ENCODE assay signal across 8 cellular contexts in the genomic region with DNA sequence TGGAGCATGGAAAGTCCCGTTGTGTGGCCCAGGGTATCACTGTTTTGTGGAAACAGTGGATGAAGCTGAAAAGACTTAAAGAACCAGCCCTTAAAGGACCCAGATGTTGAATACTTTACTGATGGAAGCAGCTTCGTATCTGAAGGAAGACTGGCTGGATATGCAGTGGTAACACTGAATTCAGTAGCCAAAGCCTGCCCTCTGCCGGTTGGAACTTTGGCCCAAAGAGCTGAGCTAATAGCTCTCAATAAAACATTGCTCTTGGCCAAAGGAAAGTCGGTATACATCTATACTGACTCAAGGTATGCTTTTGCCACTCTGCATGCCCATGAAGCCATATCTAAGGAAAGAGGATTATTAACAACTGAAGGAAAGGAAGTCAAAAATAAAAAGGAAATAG.
A peak's percentile ranks its signal among the peaks of the same experiment; 100 is the strongest.
DNase-seq lines count a peak whose midpoint lies in the region; ATAC-seq and TF ChIP-seq lines count a peak whose summit lies in the region.

No MANE protein-coding gene starts in this region.

- no peak overlapping the region for H3K4me3 ChIP-seq in SK-N-SH (ENCODE audit: low read depth in 2 of 2, low read length in 1 of 2)
- no peak overlapping the region for H3K4me3 ChIP-seq in Karpas-422 (ENCODE audit: low read length)

- 22% methylated on average over 4 of the region's 4 CpGs for WGBS in SK-N-SH (ENCODE audit: low lambda C conversion rate)

- TF ChIP-seq CTCF in SK-N-SH (IDR thresholded peaks at IDR 0.05): peak; percentile 30

- no peaks in the 10 kb centered on the region for H3K36me3 ChIP-seq in SK-N-SH (replicated peaks in 1 of 2; ENCODE audit: control insufficient read depth in 1 of 2, insufficient read depth in 2 of 2, low read length in 1 of 2)
- no peaks in the 10 kb centered on the region for H3K36me3 ChIP-seq in Karpas-422 (ENCODE audit: insufficient read depth, low read length)

- ATAC-seq in SK-N-SH treated with all-trans-retinoic acid at 6 μM for 48 hours (no peak), esophagus mucosa (peak; percentile 39), HG02870 (IDR thresholded peaks at IDR 0.05; ENCODE audit: unreplicated experiment) (no peak), HG02840 (IDR thresholded peaks at IDR 0.05; ENCODE audit: low FRiP score, unreplicated experiment) (no peak)

- H3K9ac ChIP-seq in SK-N-SH (no peak overlapping the region), Karpas-422 (ENCODE audit: low read length) (no peak overlapping the region)

- CTCF ChIA-PET in SK-N-SH (lab: Yijun Ruan, JAX): interaction anchor here (0.7 to 5.3 kb wide), 24 partner anchors 9 to 1225 kb away, joined by 3 to 50 read pairs (median 4); no protein-coding TSS in a partner anchor

- peak; percentile 79 for TF ChIP-seq RAD21 in SK-N-SH (IDR thresholded peaks at IDR 0.05; ENCODE audit: low read length)

- H3K4me1 ChIP-seq in SK-N-SH (ENCODE audit: control insufficient read depth in 1 of 2, insufficient read depth in 2 of 2, low read depth in 1 of 2, low read length in 1 of 2) (no peaks in the 10 kb centered on the region), Karpas-422 (ENCODE audit: low read length) (no peaks in the 10 kb centered on the region)

- DNase-seq in SK-N-SH (peak; percentile 4), Karpas-422 (peak; percentile 89), T follicular helper cell (ENCODE audit: low read depth) (peak; percentile 4), mucosa of gallbladder (ENCODE audit: low spot score) (peak; percentile 61)

- POLR2A ChIA-PET in SK-N-SH (lab: Yijun Ruan, JAX): interaction anchor here (1.5 kb wide), 1 partner anchor 800 kb away, joined by 5 read pairs; no protein-coding TSS in a partner anchor

- H3K27me3 ChIP-seq in SK-N-SH (ENCODE audit: insufficient read depth) (no peaks in the 10 kb centered on the region), Karpas-422 (ENCODE audit: low read length) (peaks cover 2% of the 10 kb centered on the region; the same call in 1 of the 2 replicates)

- H4K20me1 ChIP-seq in SK-N-SH (ENCODE audit: insufficient read depth): no peaks in the 10 kb centered on the region
- H4K20me1 ChIP-seq in Karpas-422 (ENCODE audit: insufficient read depth, low read depth, low read length): no peaks in the 10 kb centered on the region

- H2AFZ ChIP-seq in SK-N-SH (ENCODE audit: low read depth) (no peak overlapping the region), Karpas-422 (ENCODE audit: low read length) (no peak overlapping the region)

- H3K79me2 ChIP-seq in SK-N-SH (ENCODE audit: insufficient read depth) (no peaks in the 10 kb centered on the region), Karpas-422 (ENCODE audit: low read length) (no peaks in the 10 kb centered on the region)

- no peak overlapping the region; a peak in 1 of 4 replicates for H3K27ac ChIP-seq in SK-N-SH (ENCODE audit: low read depth in 2 of 2, low read length in 1 of 2)
- no peak overlapping the region for H3K27ac ChIP-seq in Karpas-422 (ENCODE audit: low read length)

- no peak for TF ChIP-seq EP300 in SK-N-SH (IDR thresholded peaks at IDR 0.05; ENCODE audit: borderline replicate concordance in 1 of 2, low read depth in 1 of 2, low read length in 1 of 2)

- H3K9me3 ChIP-seq in SK-N-SH: no peaks in the 10 kb centered on the region
- peaks cover 4% of the 10 kb centered on the region; the same call in 1 of the 2 replicates for H3K9me3 ChIP-seq in Karpas-422 (ENCODE audit: low read length)

- no peaks in the 10 kb centered on the region for H3K9me2 ChIP-seq in SK-N-SH
- no peaks in the 10 kb centered on the region for H3K9me2 ChIP-seq in Karpas-422 (replicated peaks; ENCODE audit: insufficient read depth, low read length)

- no peak overlapping the region for H3K4me2 ChIP-seq in SK-N-SH
- H3K4me2 ChIP-seq in Karpas-422 (ENCODE audit: low read depth, low read length, poor library complexity, severe bottlenecking): no peak overlapping the region

- no peaks in the 10 kb centered on the region for H3F3A ChIP-seq in SK-N-SH (replicated peaks; ENCODE audit: insufficient read depth)

TF ChIP-seq in SK-N-SH, 30 proteins besides CTCF, POLR2A, EP300 and RAD21:
- TF ChIP-seq GATA2 (CRISPR knock-in tag; IDR thresholded peaks at IDR 0.05): no peak
- TF ChIP-seq NRF1 (IDR thresholded peaks at IDR 0.05; ENCODE audit: low read depth, low read length): no peak
- no peak for TF ChIP-seq EZH2phosphoT487 (IDR thresholded peaks at IDR 0.05; ENCODE audit: borderline replicate concordance, low read depth)
- TF ChIP-seq, protein P1, sequence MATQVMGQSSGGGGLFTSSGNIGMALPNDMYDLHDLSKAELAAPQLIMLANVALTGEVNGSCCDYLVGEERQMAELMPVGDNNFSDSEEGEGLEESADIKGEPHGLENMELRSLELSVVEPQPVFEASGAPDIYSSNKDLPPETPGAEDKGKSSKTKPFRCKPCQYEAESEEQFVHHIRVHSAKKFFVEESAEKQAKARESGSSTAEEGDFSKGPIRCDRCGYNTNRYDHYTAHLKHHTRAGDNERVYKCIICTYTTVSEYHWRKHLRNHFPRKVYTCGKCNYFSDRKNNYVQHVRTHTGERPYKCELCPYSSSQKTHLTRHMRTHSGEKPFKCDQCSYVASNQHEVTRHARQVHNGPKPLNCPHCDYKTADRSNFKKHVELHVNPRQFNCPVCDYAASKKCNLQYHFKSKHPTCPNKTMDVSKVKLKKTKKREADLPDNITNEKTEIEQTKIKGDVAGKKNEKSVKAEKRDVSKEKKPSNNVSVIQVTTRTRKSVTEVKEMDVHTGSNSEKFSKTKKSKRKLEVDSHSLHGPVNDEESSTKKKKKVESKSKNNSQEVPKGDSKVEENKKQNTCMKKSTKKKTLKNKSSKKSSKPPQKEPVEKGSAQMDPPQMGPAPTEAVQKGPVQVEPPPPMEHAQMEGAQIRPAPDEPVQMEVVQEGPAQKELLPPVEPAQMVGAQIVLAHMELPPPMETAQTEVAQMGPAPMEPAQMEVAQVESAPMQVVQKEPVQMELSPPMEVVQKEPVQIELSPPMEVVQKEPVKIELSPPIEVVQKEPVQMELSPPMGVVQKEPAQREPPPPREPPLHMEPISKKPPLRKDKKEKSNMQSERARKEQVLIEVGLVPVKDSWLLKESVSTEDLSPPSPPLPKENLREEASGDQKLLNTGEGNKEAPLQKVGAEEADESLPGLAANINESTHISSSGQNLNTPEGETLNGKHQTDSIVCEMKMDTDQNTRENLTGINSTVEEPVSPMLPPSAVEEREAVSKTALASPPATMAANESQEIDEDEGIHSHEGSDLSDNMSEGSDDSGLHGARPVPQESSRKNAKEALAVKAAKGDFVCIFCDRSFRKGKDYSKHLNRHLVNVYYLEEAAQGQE (IDR thresholded peaks at IDR 0.05; ENCODE audit: low read depth, low read length): no peak
- peak; percentile 67 for TF ChIP-seq SMC3 (IDR thresholded peaks at IDR 0.05; ENCODE audit: low read depth, low read length)
- no peak for TF ChIP-seq TAF1 (IDR thresholded peaks at IDR 0.05; ENCODE audit: borderline replicate concordance, low read depth, low read length)

TF ChIP-seq in SK-N-SH treated with all-trans-retinoic acid at 6 μM for 48 hours, 23 proteins besides CTCF, POLR2A, EP300 and RAD21 (continues in another document):
- TF ChIP-seq ESRRG (CRISPR knock-in tag; IDR thresholded peaks at IDR 0.05): no peak
- TF ChIP-seq, protein P2, sequence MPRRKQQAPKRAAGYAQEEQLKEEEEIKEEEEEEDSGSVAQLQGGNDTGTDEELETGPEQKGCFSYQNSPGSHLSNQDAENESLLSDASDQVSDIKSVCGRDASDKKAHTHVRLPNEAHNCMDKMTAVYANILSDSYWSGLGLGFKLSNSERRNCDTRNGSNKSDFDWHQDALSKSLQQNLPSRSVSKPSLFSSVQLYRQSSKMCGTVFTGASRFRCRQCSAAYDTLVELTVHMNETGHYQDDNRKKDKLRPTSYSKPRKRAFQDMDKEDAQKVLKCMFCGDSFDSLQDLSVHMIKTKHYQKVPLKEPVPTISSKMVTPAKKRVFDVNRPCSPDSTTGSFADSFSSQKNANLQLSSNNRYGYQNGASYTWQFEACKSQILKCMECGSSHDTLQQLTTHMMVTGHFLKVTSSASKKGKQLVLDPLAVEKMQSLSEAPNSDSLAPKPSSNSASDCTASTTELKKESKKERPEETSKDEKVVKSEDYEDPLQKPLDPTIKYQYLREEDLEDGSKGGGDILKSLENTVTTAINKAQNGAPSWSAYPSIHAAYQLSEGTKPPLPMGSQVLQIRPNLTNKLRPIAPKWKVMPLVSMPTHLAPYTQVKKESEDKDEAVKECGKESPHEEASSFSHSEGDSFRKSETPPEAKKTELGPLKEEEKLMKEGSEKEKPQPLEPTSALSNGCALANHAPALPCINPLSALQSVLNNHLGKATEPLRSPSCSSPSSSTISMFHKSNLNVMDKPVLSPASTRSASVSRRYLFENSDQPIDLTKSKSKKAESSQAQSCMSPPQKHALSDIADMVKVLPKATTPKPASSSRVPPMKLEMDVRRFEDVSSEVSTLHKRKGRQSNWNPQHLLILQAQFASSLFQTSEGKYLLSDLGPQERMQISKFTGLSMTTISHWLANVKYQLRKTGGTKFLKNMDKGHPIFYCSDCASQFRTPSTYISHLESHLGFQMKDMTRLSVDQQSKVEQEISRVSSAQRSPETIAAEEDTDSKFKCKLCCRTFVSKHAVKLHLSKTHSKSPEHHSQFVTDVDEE (CRISPR knock-in tag; IDR thresholded peaks at IDR 0.05): no peak
- TF ChIP-seq ZNF8 (CRISPR knock-in tag; IDR thresholded peaks at IDR 0.05): no peak
- TF ChIP-seq, protein P3, sequence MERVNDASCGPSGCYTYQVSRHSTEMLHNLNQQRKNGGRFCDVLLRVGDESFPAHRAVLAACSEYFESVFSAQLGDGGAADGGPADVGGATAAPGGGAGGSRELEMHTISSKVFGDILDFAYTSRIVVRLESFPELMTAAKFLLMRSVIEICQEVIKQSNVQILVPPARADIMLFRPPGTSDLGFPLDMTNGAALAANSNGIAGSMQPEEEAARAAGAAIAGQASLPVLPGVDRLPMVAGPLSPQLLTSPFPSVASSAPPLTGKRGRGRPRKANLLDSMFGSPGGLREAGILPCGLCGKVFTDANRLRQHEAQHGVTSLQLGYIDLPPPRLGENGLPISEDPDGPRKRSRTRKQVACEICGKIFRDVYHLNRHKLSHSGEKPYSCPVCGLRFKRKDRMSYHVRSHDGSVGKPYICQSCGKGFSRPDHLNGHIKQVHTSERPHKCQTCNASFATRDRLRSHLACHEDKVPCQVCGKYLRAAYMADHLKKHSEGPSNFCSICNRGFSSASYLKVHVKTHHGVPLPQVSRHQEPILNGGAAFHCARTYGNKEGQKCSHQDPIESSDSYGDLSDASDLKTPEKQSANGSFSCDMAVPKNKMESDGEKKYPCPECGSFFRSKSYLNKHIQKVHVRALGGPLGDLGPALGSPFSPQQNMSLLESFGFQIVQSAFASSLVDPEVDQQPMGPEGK (CRISPR knock-in tag; IDR thresholded peaks at IDR 0.05; ENCODE audit: borderline replicate concordance): no peak
- no peak for TF ChIP-seq ZC3H10 (CRISPR knock-in tag; IDR thresholded peaks at IDR 0.05)
- TF ChIP-seq PPARA (CRISPR knock-in tag; IDR thresholded peaks at IDR 0.05; ENCODE audit: borderline replicate concordance): no peak
- no peak for TF ChIP-seq TCF4 (CRISPR knock-in tag; IDR thresholded peaks at IDR 0.05; ENCODE audit: borderline replicate concordance)
- no peak for TF ChIP-seq ZFP3 (CRISPR knock-in tag; IDR thresholded peaks at IDR 0.05)
- no peak for TF ChIP-seq RARB (CRISPR knock-in tag; IDR thresholded peaks at IDR 0.05)
- no peak for TF ChIP-seq ZNF565 (CRISPR knock-in tag; conservative IDR thresholded peaks at IDR 0.05; ENCODE audit: low read depth)
- TF ChIP-seq BACH2 (CRISPR knock-in tag; IDR thresholded peaks at IDR 0.05; ENCODE audit: borderline replicate concordance): no peak

Comparison
In these comparisons a context has a peak if more than half of its experiments do, and no peak if none do; other contexts are left out.
1. DNase-seq: peak in every context shown above with its lines; median percentile 89 in Karpas-422; 61 in mucosa of gallbladder; 4 in SK-N-SH; 4 in T follicular helper cell.